Comparison of ENCODE assay signal across 8 cellular contexts in genomic region chr14:75661499-75661814, GRCh38. TPM values are rescaled to one million over a fixed set of nuclear protein-coding genes. Genes with fewer than 3 reads are reported as not detected.
DNase-seq lines count a peak whose midpoint lies in the region; ATAC-seq, FAIRE-seq and TF ChIP-seq lines count a peak whose summit lies in the region.

No MANE protein-coding gene starts in this region.

- peaks cover 0 to 10% of the 10 kb centered on the region in 2 experiments for H3K36me3 ChIP-seq in keratinocyte (ENCODE audit: control insufficient read depth in 2 of 2, extremely low read depth in 1 of 2, insufficient read depth in 2 of 2, low read length in 2 of 2)

- H3K4me3 Mint-ChIP-seq in activated T-helper 17 cell treated with anti-CD3 and anti-CD28 coated beads, Interleukin-2, amount 50 U/mL, for 72 hours = peak overlapping the region; percentile 98

- peak overlapping the region; percentile 88 for H3K4me2 ChIP-seq in keratinocyte (ENCODE audit: control insufficient read depth, extremely low read depth, insufficient read depth, low read depth, low read length)

- H3K27me3 ChIP-seq in keratinocyte (ENCODE audit: control insufficient read depth, extremely low read depth, insufficient read depth, low read length) = no peaks in the 10 kb centered on the region

- H3K9ac ChIP-seq in keratinocyte (ENCODE audit: control insufficient read depth, extremely low read depth, insufficient read depth, low read length) = peak overlapping the region; percentile 88

- ATAC-seq in activated T-helper 17 cell treated with anti-CD3 and anti-CD28 coated beads, Interleukin-2, amount 50 U/mL, for 72 hours (replicated peaks) = no peak
- no peak for ATAC-seq in GM19467 (IDR thresholded peaks at IDR 0.05; ENCODE audit: unreplicated experiment)

- dilution Hi-C loops in keratinocyte (cut with MboI; ENCODE audit: extremely low pct_ligation_motif_present, low sequenced_read_pairs) = no loop called here

- peak overlapping the region; percentile 69 to 97 (median 93) for H3K4me3 ChIP-seq in keratinocyte (ENCODE audit: control insufficient read depth in 2 of 3, extremely low read depth in 1 of 3, insufficient read depth in 2 of 3, low read depth in 1 of 3, low read length in 3 of 3)

- peaks cover 14% of the 10 kb centered on the region for H3K4me1 ChIP-seq in keratinocyte (ENCODE audit: control insufficient read depth, extremely low read depth, insufficient read depth, low read length)

- FAIRE-seq in keratinocyte (lab: Jason Lieb, UNC) = no peak

- no peaks in the 10 kb centered on the region for H3K27me3 Mint-ChIP-seq in activated T-helper 17 cell treated with anti-CD3 and anti-CD28 coated beads, Interleukin-2, amount 50 U/mL, for 72 hours

- peak overlapping the region; percentile 63 for H3K27ac ChIP-seq in keratinocyte (ENCODE audit: control insufficient read depth, insufficient read depth, low read length)

- H2AFZ ChIP-seq in keratinocyte (ENCODE audit: control insufficient read depth, low read length) = peak overlapping the region; percentile 95

- peaks cover 45% of the 10 kb centered on the region for H3K36me3 Mint-ChIP-seq in activated T-helper 17 cell treated with anti-CD3 and anti-CD28 coated beads, Interleukin-2, amount 50 U/mL, for 72 hours (ENCODE audit: low read depth)

- peak overlapping the region; percentile 97 for H3K27ac Mint-ChIP-seq in activated T-helper 17 cell treated with anti-CD3 and anti-CD28 coated beads, Interleukin-2, amount 50 U/mL, for 72 hours

- no peak for TF ChIP-seq CTCF in keratinocyte (optimal IDR thresholded peaks at IDR 0.05 in 1 of 3, IDR thresholded peaks at IDR 0.05 in 1 of 3, conservative IDR thresholded peaks at IDR 0.05 in 1 of 3; ENCODE audit: extremely low read depth in 1 of 3, insufficient read depth in 2 of 3, low read length in 3 of 3)

- no peaks in the 10 kb centered on the region for H4K20me1 ChIP-seq in keratinocyte (ENCODE audit: control insufficient read depth, extremely low read depth, insufficient read depth, low read length)

- H3K9me1 ChIP-seq in keratinocyte (ENCODE audit: control insufficient read depth, extremely low read depth, insufficient read depth, low read length) = no peaks in the 10 kb centered on the region

- peaks cover 9% of the 10 kb centered on the region for H3K4me1 Mint-ChIP-seq in activated T-helper 17 cell treated with anti-CD3 and anti-CD28 coated beads, Interleukin-2, amount 50 U/mL, for 72 hours

- no peaks in the 10 kb centered on the region for H3K9me3 Mint-ChIP-seq in activated T-helper 17 cell treated with anti-CD3 and anti-CD28 coated beads, Interleukin-2, amount 50 U/mL, for 72 hours

- DNase-seq in NCI-H526 treated with DMSO at 0.1 percent for 48 hours (lab: John Stamatoyannopoulos, UW) = peak; percentile 45
- no peak for DNase-seq in NCI-H526 (lab: John Stamatoyannopoulos, UW)
- DNase-seq in keratinocyte (ENCODE audit: low read depth, low spot score) = no peak
- peak; percentile 40 for DNase-seq in superior temporal gyrus (ENCODE audit: extremely low spot score)
- DNase-seq in LoVo (ENCODE audit: low spot score) = no peak
- DNase-seq in foreskin melanocyte = no peak

- peaks cover 39% of the 10 kb centered on the region for H3K79me2 ChIP-seq in keratinocyte (ENCODE audit: control insufficient read depth, insufficient read depth, low read length)

- H3K9me3 ChIP-seq in keratinocyte (ENCODE audit: control insufficient read depth, low read depth, low read length) = no peaks in the 10 kb centered on the region

RNA-seq across cellular contexts. Expression of gene TTLL5, which starts 0.4 kb away (rescaled TPM):
- total RNA-seq in activated T-helper 17 cell treated with anti-CD3 and anti-CD28 coated beads, Interleukin-2, amount 50 U/mL, for 72 hours = 10 to 100 TPM; 24.6 to 36.3 TPM
- 14.0 to 20.7 TPM (median 16.7 TPM) in 3 replicates for polyA plus RNA-seq in keratinocyte
- polyA plus RNA-seq in keratinocyte (2011; ENCODE audit: low read depth) = 15.3 TPM
- 15.1 and 18.7 TPM in 2 replicates for polyA plus RNA-seq in keratinocyte (2011; cell fraction: cytosol; rRNA removed)
- polyA plus RNA-seq in keratinocyte (2011; cell fraction: nucleus; rRNA removed) = 18.7 and 19.4 TPM in 2 replicates
- 7.6 and 19.6 TPM in 2 replicates for polyA plus RNA-seq in keratinocyte (2012; ENCODE audit: low replicate concordance)
- polyA minus RNA-seq in keratinocyte = 16.7 to 64.5 TPM (median 22.1 TPM) in 3 replicates
- polyA minus RNA-seq in keratinocyte (2011; cell fraction: cytosol; rRNA and poly(A)+ RNA removed) = 20.3 TPM
- polyA minus RNA-seq in keratinocyte (2011; cell fraction: nucleus; rRNA and poly(A)+ RNA removed) = 26.0 and 55.8 TPM in 2 replicates

RNA-seq across cellular contexts. Expression of gene ERG28, which starts 0.8 kb away (rescaled TPM):
- 10 to 100 TPM; 19.4 to 21.2 TPM for total RNA-seq in activated T-helper 17 cell treated with anti-CD3 and anti-CD28 coated beads, Interleukin-2, amount 50 U/mL, for 72 hours
- polyA plus RNA-seq in keratinocyte = 48.1 to 63.1 TPM (median 59.8 TPM) in 3 replicates
- polyA plus RNA-seq in keratinocyte (2011; ENCODE audit: low read depth) = 8.3 TPM
- 50.2 and 78.6 TPM in 2 replicates for polyA plus RNA-seq in keratinocyte (2011; cell fraction: cytosol; rRNA removed)
- polyA plus RNA-seq in keratinocyte (2011; cell fraction: nucleus; rRNA removed) = 27.8 and 29.0 TPM in 2 replicates
- 20.3 and 36.4 TPM in 2 replicates for polyA plus RNA-seq in keratinocyte (2012; ENCODE audit: low replicate concordance)
- 21.2 to 35.3 TPM (median 23.5 TPM) in 3 replicates for polyA minus RNA-seq in keratinocyte
- 14.2 TPM for polyA minus RNA-seq in keratinocyte (2011; cell fraction: cytosol; rRNA and poly(A)+ RNA removed)
- polyA minus RNA-seq in keratinocyte (2011; cell fraction: nucleus; rRNA and poly(A)+ RNA removed) = 5.5 and 7.6 TPM in 2 replicates

Comparison
In these comparisons a context has a peak if more than half of its experiments do, and no peak if none do; other contexts are left out.
1. DNase-seq: peak in NCI-H526 treated with DMSO at 0.1 percent for 48 hours (single experiment) and superior temporal gyrus (single experiment); none in NCI-H526 (0 of 2), keratinocyte (single experiment), LoVo (single experiment) and foreskin melanocyte (single experiment).